ENCODE assay signal across 8 cellular contexts in genomic region chr2:79887747-79888374, GRCh38.
DNase-seq lines count a peak whose midpoint lies in the region; ATAC-seq and TF ChIP-seq lines count a peak whose summit lies in the region.

No MANE protein-coding gene starts in this region.

- intact Hi-C loops in activated naive CD4-positive, alpha-beta T cell treated with anti-CD3 and anti-CD28 coated beads for 36 hours (cut with micrococcal nuclease) = loop anchor here (10.0 kb wide), 1 partner anchor 653 kb away; no protein-coding TSS in a partner anchor

- no peaks in the 10 kb centered on the region for H3K36me3 ChIP-seq in Loucy (ENCODE audit: insufficient read depth, low read length)

- peak; percentile 85 for TF ChIP-seq CTCF in Loucy (conservative IDR thresholded peaks at IDR 0.05; ENCODE audit: low read length)

- CTCF ChIA-PET in activated naive CD4-positive, alpha-beta T cell treated with anti-CD3 and anti-CD28 coated beads for 36 hours (lab: Charles Lee) = interaction anchor here (0.5 to 0.6 kb wide), 2 partner anchors 542 to 1120 kb away, joined by 3 read pairs; no protein-coding TSS in a partner anchor

- H3F3A ChIP-seq in Loucy (ENCODE audit: low read depth) = no peaks in the 10 kb centered on the region

- H3K27me3 Mint-ChIP-seq in activated naive CD4-positive, alpha-beta T cell treated with anti-CD3 and anti-CD28 coated beads for 36 hours (ENCODE audit: low read depth) = peaks cover 9% of the 10 kb centered on the region

- H3K4me1 ChIP-seq in Loucy (ENCODE audit: insufficient read depth, low read length, poor library complexity, severe bottlenecking) = no peaks in the 10 kb centered on the region

- no peaks in the 10 kb centered on the region for H3K9me3 Mint-ChIP-seq in activated naive CD4-positive, alpha-beta T cell treated with anti-CD3 and anti-CD28 coated beads for 36 hours

- peak; percentile 72 for ATAC-seq in GM21529 (IDR thresholded peaks at IDR 0.05; ENCODE audit: unreplicated experiment)

- H3K27me3 ChIP-seq in Loucy (ENCODE audit: insufficient read depth, low read length, poor library complexity, severe bottlenecking) = no peaks in the 10 kb centered on the region

- DNase-seq in activated naive CD4-positive, alpha-beta T cell treated with anti-CD3 and anti-CD28 coated beads for 36 hours = peak; percentile 45
- DNase-seq in activated naive CD4-positive, alpha-beta T cell treated with anti-CD3 and anti-CD28 coated beads, Interleukin-2, amount 50 U/mL, for 16 hours = no peak
- peak; percentile 13 for DNase-seq in SKM-1 (lab: John Stamatoyannopoulos, UW; ENCODE audit: unreplicated experiment)
- DNase-seq in fibroblast of peridontal ligament (ENCODE audit: extremely low read depth) = peak; percentile 78
- DNase-seq in putamen (ENCODE audit: low spot score) = peak; percentile 65
- no peak for DNase-seq in NK-92 (lab: John Stamatoyannopoulos, UW; ENCODE audit: unreplicated experiment)

- no peak overlapping the region for H3K4me3 Mint-ChIP-seq in activated naive CD4-positive, alpha-beta T cell treated with anti-CD3 and anti-CD28 coated beads for 36 hours

- no peak overlapping the region for H2AFZ ChIP-seq in Loucy (ENCODE audit: low read length)

- H3K27ac Mint-ChIP-seq in activated naive CD4-positive, alpha-beta T cell treated with anti-CD3 and anti-CD28 coated beads for 36 hours = no peak overlapping the region

- H3K9me3 ChIP-seq in Loucy (ENCODE audit: insufficient read depth, low read depth, low read length) = no peaks in the 10 kb centered on the region

- no peaks in the 10 kb centered on the region for H3K36me3 Mint-ChIP-seq in activated naive CD4-positive, alpha-beta T cell treated with anti-CD3 and anti-CD28 coated beads for 36 hours (ENCODE audit: low read depth)

- H3K9ac ChIP-seq in Loucy (ENCODE audit: low read depth, low read length, poor library complexity, severe bottlenecking) = no peak overlapping the region

- no peaks in the 10 kb centered on the region for H4K20me1 ChIP-seq in Loucy (ENCODE audit: insufficient read depth, low read length, poor library complexity, severe bottlenecking)

- H3K9me2 ChIP-seq in Loucy (replicated peaks; ENCODE audit: low read depth, low read length) = no peaks in the 10 kb centered on the region

- H3K79me2 ChIP-seq in Loucy (ENCODE audit: insufficient read depth, low read length) = no peaks in the 10 kb centered on the region

- H3K4me2 ChIP-seq in Loucy (ENCODE audit: low read depth, low read length, poor library complexity, severe bottlenecking) = no peak overlapping the region

- H3K4me1 Mint-ChIP-seq in activated naive CD4-positive, alpha-beta T cell treated with anti-CD3 and anti-CD28 coated beads for 36 hours (ENCODE audit: low read depth) = no peaks in the 10 kb centered on the region

- H3K4me3 ChIP-seq in Loucy (ENCODE audit: low read length, poor library complexity, severe bottlenecking) = no peak overlapping the region

Comparison
In these comparisons a context has a peak if more than half of its experiments do, and no peak if none do; other contexts are left out.
1. DNase-seq: peak in activated naive CD4-positive, alpha-beta T cell treated with anti-CD3 and anti-CD28 coated beads for 36 hours (single experiment), SKM-1 (single experiment), fibroblast of peridontal ligament (single experiment) and putamen (single experiment); none in activated naive CD4-positive, alpha-beta T cell treated with anti-CD3 and anti-CD28 coated beads, Interleukin-2, amount 50 U/mL, for 16 hours (single experiment) and NK-92 (single experiment).